ENCODE assay signal across 24 cellular contexts in the genomic region with DNA sequence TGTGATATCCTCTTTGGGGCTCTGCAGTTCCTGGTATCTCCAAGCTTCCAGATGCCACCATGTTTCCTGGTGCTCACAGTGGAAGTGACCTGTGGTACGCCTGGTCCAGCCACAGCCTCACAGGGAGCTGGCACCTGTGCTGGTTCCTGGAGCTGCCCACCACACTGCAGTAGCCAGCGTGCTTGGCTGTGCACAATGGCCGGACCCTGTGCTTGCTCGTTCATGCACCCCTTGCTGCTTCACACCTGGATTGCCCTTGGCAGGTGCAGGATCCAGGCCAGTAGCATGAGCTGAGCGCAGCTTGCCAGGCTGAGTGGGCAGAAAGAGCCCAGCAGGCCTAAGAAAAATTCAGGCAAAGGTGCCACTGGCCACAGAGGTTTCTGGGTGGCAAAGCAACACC.
"Had no signal": no experiment of that assay in that cellular context is flagged by ENCODE, and none has a peak within 500 bp of the region (broad histone marks: within the 10 kb centered on the region; RNA-seq: fewer than 3 reads in every experiment).

No MANE protein-coding gene starts in this region.

- DNase-seq: stimulated activated CD4-positive, alpha-beta T cell treated with anti-CD3 and anti-CD28 coated beads, Interleukin-2, amount 100 ng/mL, for 48 hours; stimulated activated CD4-positive, alpha-beta T cell treated with anti-CD3 and anti-CD28 coated beads, Interleukin-4, amount 100 ng/mL, for 1 hour; stimulated activated CD4-positive, alpha-beta T cell treated with anti-CD3 and anti-CD28 coated beads, Interleukin-4, amount 100 ng/mL, for 24 hours; stimulated activated CD4-positive, alpha-beta T cell treated with anti-CD3 and anti-CD28 coated beads, Interleukin-4, amount 100 ng/mL, for 4 hours; stimulated activated CD8-positive, alpha-beta memory T cell treated with anti-CD3 and anti-CD28 coated beads, Interleukin-4, amount 100 ng/mL, for 48 hours; stimulated activated naive B cell treated with anti-CD40 and anti-IgM and Interleukin-4, amounts not matched to agents 10 μg/mL and 1 μg/mL and 100 μg/mL, for 72 hours; stimulated activated naive CD4-positive, alpha-beta T cell; stimulated activated naive CD4-positive, alpha-beta T cell treated with Interleukin-2 at 50 U/mL for 16 hours; stimulated activated naive CD8-positive, alpha-beta T cell treated with anti-CD3 and anti-CD28 coated beads, Interleukin-15, amount 100 ng/mL, for 72 hours; stimulated activated naive CD8-positive, alpha-beta T cell treated with anti-CD3 and anti-CD28 coated beads, Interleukin-15, Interleukin-2, amounts not matched to agents 100 U/mL and 50 U/mL, for 24 hours; stomach; substantia nigra; testis; thyroid gland; tibial artery; trophoblast cell; upper lobe of right lung; uterus had no signal

- H3K27me3 ChIP-seq: stomach, suprapubic skin, testis, thyroid gland, tibial artery, tibial nerve, upper lobe of left lung, upper lobe of right lung, uterus, vagina had no signal

- ATAC-seq: stimulated activated memory B cell treated with anti-CD40 and anti-IgM and Interleukin-4, amounts not matched to agents 10 μg/mL and 1 μg/mL and 100 μg/mL, for 72 hours; stimulated activated naive B cell treated with anti-CD40 and anti-IgM and Interleukin-4, amounts not matched to agents 10 μg/mL and 1 μg/mL and 100 μg/mL, for 72 hours; stimulated activated naive CD8-positive, alpha-beta T cell treated with anti-CD3 and anti-CD28 coated beads, Interleukin-15, amount 100 ng/mL, for 72 hours; stimulated activated naive CD8-positive, alpha-beta T cell treated with anti-CD3 and anti-CD28 coated beads, Interleukin-15, Interleukin-2, amounts not matched to agents 100 U/mL and 50 U/mL, for 24 hours had no signal

- H3K4me1 ChIP-seq: suprapubic skin, testis, thyroid gland, tibial artery, tibial nerve, upper lobe of left lung, upper lobe of right lung, uterus, vagina had no signal

- H3K9me3 ChIP-seq: suprapubic skin, testis, thoracic aorta, thyroid gland, tibial artery, upper lobe of right lung, uterus, vagina had no signal

- H3K36me3 ChIP-seq: stomach, suprapubic skin, thoracic aorta, thyroid gland, tibial artery, tibial nerve, upper lobe of left lung, upper lobe of right lung, uterus, vagina had no signal

- H3K4me3 ChIP-seq: stomach, suprapubic skin, testis, thoracic aorta, thyroid gland, tibial artery, tibial nerve, upper lobe of left lung, upper lobe of right lung, uterus, vagina had no signal

- H3K27ac ChIP-seq: stomach, suprapubic skin, testis, thoracic aorta, thyroid gland, tibial artery, tibial nerve, upper lobe of left lung, upper lobe of right lung, uterus, vagina had no signal
